1 cellular context compared by ENCODE assay signal in genomic region chr7:39458346-39458745, GRCh38.
TF ChIP-seq lines count a peak whose summit lies in the region.

No MANE protein-coding gene starts in this region.

TF ChIP-seq in HepG2, 621 proteins besides CTCF, POLR2A, EP300 and RAD21 (continued from another document):
- TF ChIP-seq ZNF430 (CRISPR knock-in tag; IDR thresholded peaks at IDR 0.05) (peak; percentile 43; the same call in 1 of the 2 replicates), ZNF275 (CRISPR knock-in tag; IDR thresholded peaks at IDR 0.05; ENCODE audit: borderline replicate concordance) (no peak), CHCHD3 (CRISPR knock-in tag; IDR thresholded peaks at IDR 0.05) (no peak), ZNF207 (IDR thresholded peaks at IDR 0.05; ENCODE audit: borderline replicate concordance) (no peak), SP140L (CRISPR knock-in tag; IDR thresholded peaks at IDR 0.05; ENCODE audit: borderline replicate concordance) (no peak), EHMT2 (IDR thresholded peaks at IDR 0.05; ENCODE audit: borderline replicate concordance, low read depth, low read length) (no peak), HMG20A (CRISPR knock-in tag; IDR thresholded peaks at IDR 0.05; ENCODE audit: borderline replicate concordance) (no peak), HNRNPUL1 (IDR thresholded peaks at IDR 0.05; ENCODE audit: low read depth, low read length) (no peak), THYN1 (CRISPR knock-in tag; IDR thresholded peaks at IDR 0.05; ENCODE audit: borderline replicate concordance, low read depth) (no peak), TAF1 (CRISPR knock-in tag; IDR thresholded peaks at IDR 0.05) (no peak), HOXD1 (CRISPR knock-in tag; IDR thresholded peaks at IDR 0.05) (no peak), ELF1 (CRISPR knock-in tag; IDR thresholded peaks at IDR 0.05) (peak; percentile 69), ZNF687 (CRISPR knock-in tag; IDR thresholded peaks at IDR 0.05) (peak; percentile 31; the same call in 1 of the 2 replicates), THRA (CRISPR knock-in tag; IDR thresholded peaks at IDR 0.05; ENCODE audit: borderline replicate concordance) (no peak), EZH2 (conservative IDR thresholded peaks at IDR 0.05; ENCODE audit: low read depth, low read length) (no peak), MAX (IDR thresholded peaks at IDR 0.05) (0 out of 2 replicates have a peak, but pooled peaks have one; percentile 16), ZBTB40 (IDR thresholded peaks at IDR 0.05) (no peak), ZBTB40 (CRISPR knock-in tag; IDR thresholded peaks at IDR 0.05) (no peak), KDM2A (CRISPR knock-in tag; IDR thresholded peaks at IDR 0.05; ENCODE audit: borderline replicate concordance, low read depth) (no peak), GABPA (IDR thresholded peaks at IDR 0.05; ENCODE audit: low read depth, low read length) (0 out of 2 replicates have a peak, but pooled peaks have one; percentile 15), GABPA (CRISPR knock-in tag; IDR thresholded peaks at IDR 0.05; ENCODE audit: low read depth) (peak; percentile 72), POGZ (CRISPR knock-in tag; IDR thresholded peaks at IDR 0.05) (no peak), DDIT3 (CRISPR knock-in tag; IDR thresholded peaks at IDR 0.05) (no peak), ZNF549 (CRISPR knock-in tag; IDR thresholded peaks at IDR 0.05) (no peak), HES4 (CRISPR knock-in tag; IDR thresholded peaks at IDR 0.05; ENCODE audit: borderline replicate concordance) (no peak), HMGXB4 (CRISPR knock-in tag; IDR thresholded peaks at IDR 0.05; ENCODE audit: borderline replicate concordance in 1 of 2, low read depth in 1 of 2) (no peak), GABPB1 (CRISPR knock-in tag; IDR thresholded peaks at IDR 0.05) (peak; percentile 83), ZNF143 (CRISPR knock-in tag; IDR thresholded peaks at IDR 0.05) (peak; percentile 85), E2F5 (CRISPR knock-in tag; conservative IDR thresholded peaks at IDR 0.05) (no peak), GLI4 (CRISPR knock-in tag; IDR thresholded peaks at IDR 0.05; ENCODE audit: borderline replicate concordance) (no peak)
TF ChIP-seq in HepG2: peak in this region for 7.
